Comparison of ENCODE assay signal across 22 cellular contexts in the genomic region with DNA sequence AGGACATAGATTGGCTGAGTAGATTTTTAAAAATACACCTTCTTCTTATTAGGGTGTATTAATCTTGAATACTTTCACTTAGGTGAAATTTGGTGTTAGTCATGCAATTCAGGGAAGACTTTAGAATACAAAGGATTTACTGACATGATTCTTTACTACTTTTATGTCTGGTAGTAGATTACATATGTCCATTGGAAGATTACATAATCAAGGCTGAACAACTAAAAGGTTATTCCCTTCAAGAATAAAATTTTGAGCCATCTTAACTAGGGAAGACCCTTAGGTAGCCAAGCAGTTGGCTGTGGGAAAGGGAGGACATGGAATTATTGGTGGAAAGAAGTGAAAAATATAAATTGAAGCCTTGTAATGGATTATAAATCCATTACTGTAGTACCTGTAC.
"Had no signal": no experiment of that assay in that cellular context is flagged by ENCODE, and none has a peak within 500 bp of the region (broad histone marks: within the 10 kb centered on the region; RNA-seq: fewer than 3 reads in every experiment).

No MANE protein-coding gene starts in this region.

- ATAC-seq: activated CD8-positive, alpha-beta memory T cell treated with anti-CD3 and anti-CD28 coated beads, Interleukin-2, amount 10 ng/mL, durations not matched to agents 7 days and 5 days; body of pancreas had no signal

- FAIRE-seq: RCC 7860 had no signal

- H3K4me3 ChIP-seq: ascending aorta, body of pancreas had no signal

- H3K27ac ChIP-seq: ascending aorta, body of pancreas had no signal

- H3K36me3 ChIP-seq: ascending aorta had no signal

- H3K9me3 ChIP-seq: ascending aorta, body of pancreas had no signal

- H3K4me1 ChIP-seq: ascending aorta, body of pancreas had no signal

- DNase-seq: activated B cell treated with CpG ODN at 0.5 μM for 24 hours; activated CD4-positive, alpha-beta T cell treated with anti-CD3 and anti-CD28 coated beads for 1 hour; activated CD4-positive, alpha-beta T cell treated with anti-CD3 and anti-CD28 coated beads, Interleukin-2, amount 10 ng/mL, durations not matched to agents 24 days and 14 days; activated CD4-positive, alpha-beta T cell treated with anti-CD3 and anti-CD28 coated beads, Interleukin-2, amount 50 U/mL, for 48 hours; activated CD8-positive, alpha-beta memory T cell treated with anti-CD3 and anti-CD28 coated beads, Interleukin-2, amount 10 ng/mL, durations not matched to agents 7 days and 5 days; activated effector memory CD4-positive, alpha-beta T cell treated with Interleukin-2 at 50 U/mL for 16 hours; activated naive CD4-positive, alpha-beta T cell; activated T-cell treated with anti-CD3 and anti-CD28 coated beads, Interleukin-2, amount 50 U/mL, for 24 hours; amniotic stem cell; body of pancreas; Karpas-422; NCI-H1105 treated with DMSO at 0.1 percent for 48 hours; NCI-H1436 treated with DMSO at 0.1 percent for 48 hours; NCI-H187; NCI-H2081; NCI-H510A treated with DMSO at 0.1 percent for 48 hours; NCI-H69; SHP77 treated with DMSO at 0.1 percent for 48 hours; T-helper 2 cell; T1000 had no signal

- H3K27me3 ChIP-seq: ascending aorta, body of pancreas had no signal
